Comparison of ENCODE assay signal across 13 cellular contexts in genomic region chr19:21705393-21705792, GRCh38.
DNase-seq lines count a peak whose midpoint lies in the region; ATAC-seq lines count a peak whose summit lies in the region.
"Had no signal": no experiment of that assay in that cellular context is flagged by ENCODE, and none has a peak within 500 bp of the region (broad histone marks: within the 10 kb centered on the region; RNA-seq: fewer than 3 reads in every experiment).

No MANE protein-coding gene starts in this region.

- no peaks in the 10 kb centered on the region for H3K27me3 ChIP-seq in HUES64 (ENCODE audit: insufficient read depth, low read length)
- H3K27me3 ChIP-seq in iPS-20b (ENCODE audit: insufficient read depth, low read length) = no peaks in the 10 kb centered on the region
- H3K27me3 ChIP-seq: BLaER1 treated with 17β-estradiol and CSF1 and Interleukin-3, amounts not matched to agents 10 nM and 100 nM had no signal

- H3K9ac ChIP-seq in ES-I3 (ENCODE audit: low read depth, low read length) (peak overlapping the region; percentile 6; the same call in 1 of the 2 replicates), HUES64 (ENCODE audit: low read depth, low read length) (peak overlapping the region; percentile 59; the same call in 1 of the 2 replicates), iPS-20b (ENCODE audit: low read depth, low read length) (peak overlapping the region; percentile 73; the same call in 1 of the 2 replicates)
- H3K9ac ChIP-seq: BLaER1 treated with 17β-estradiol and CSF1 and Interleukin-3, amounts not matched to agents 10 nM and 100 nM had no signal

- DNase-seq in iPS DF 19.7 (ENCODE audit: low read depth, low spot score) (peak; percentile 76), SW480 (ENCODE audit: low spot score) (no peak), DMS114 treated with DMSO at 0.1 percent for 48 hours (lab: John Stamatoyannopoulos, UW; ENCODE audit: unreplicated experiment) (no peak)
- no peak for DNase-seq in activated CD4-positive, alpha-beta T cell treated with anti-CD3 and anti-CD28 coated beads for 1 hour
- DNase-seq: 8988T; ACHN; CD4-positive, CD25-positive, alpha-beta regulatory T cell; DND-41 had no signal

- H3K4me1 ChIP-seq in ES-I3 (ENCODE audit: insufficient read depth, low read length) (peaks cover 7% of the 10 kb centered on the region; the same call in 1 of the 2 replicates), HUES64 (ENCODE audit: insufficient read depth, low read length) (peaks cover 11% of the 10 kb centered on the region), iPS-20b (ENCODE audit: insufficient read depth, low read length) (peaks cover 16% of the 10 kb centered on the region; the same call in 1 of the 2 replicates)
- H3K4me1 ChIP-seq: BLaER1 treated with 17β-estradiol and CSF1 and Interleukin-3, amounts not matched to agents 10 nM and 100 nM had no signal

- no peak for ATAC-seq in HG03280 (IDR thresholded peaks at IDR 0.05; ENCODE audit: unreplicated experiment)

- 83% methylated on average over 1 of the region's 1 CpG for WGBS in HUES64

- peak overlapping the region; percentile 40; the same call in 1 of the 2 replicates for H3K4me3 ChIP-seq in HUES64 (ENCODE audit: low read length)
- peak overlapping the region; percentile 64; the same call in 1 of the 2 replicates for H3K4me3 ChIP-seq in iPS-20b (ENCODE audit: low read length)
- H3K4me3 ChIP-seq: BLaER1 treated with 17β-estradiol and CSF1 and Interleukin-3, amounts not matched to agents 10 nM and 100 nM had no signal

- H3K36me3 ChIP-seq in ES-I3 (ENCODE audit: insufficient read depth, low read length) (no peaks in the 10 kb centered on the region), HUES64 (ENCODE audit: insufficient read depth, low read length) (no peaks in the 10 kb centered on the region), iPS-20b (ENCODE audit: insufficient read depth, low read depth, low read length) (no peaks in the 10 kb centered on the region)
- H3K36me3 ChIP-seq: BLaER1 treated with 17β-estradiol and CSF1 and Interleukin-3, amounts not matched to agents 10 nM and 100 nM had no signal

- peaks cover 2% of the 10 kb centered on the region; the same call in 1 of the 2 replicates for H3K9me3 ChIP-seq in ES-I3 (ENCODE audit: control insufficient read depth, insufficient read depth, low read length)
- peaks cover 21% of the 10 kb centered on the region; the same call in 1 of the 2 replicates for H3K9me3 ChIP-seq in HUES64 (ENCODE audit: insufficient read depth, low read depth, low read length)
- peaks cover 13% of the 10 kb centered on the region for H3K9me3 ChIP-seq in iPS-20b (ENCODE audit: insufficient read depth, low read depth, low read length)

- peak overlapping the region; percentile 97; the same call in 1 of the 2 replicates for H3K27ac ChIP-seq in HUES64 (ENCODE audit: low read depth, low read length)
- peak overlapping the region; percentile 95 for H3K27ac ChIP-seq in iPS-20b (ENCODE audit: low read length)
- H3K27ac ChIP-seq: BLaER1 treated with 17β-estradiol and CSF1 and Interleukin-3, amounts not matched to agents 10 nM and 100 nM had no signal

Comparison
In these comparisons a context has a peak if more than half of its experiments do, and no peak if none do; other contexts are left out.
1. H3K9ac ChIP-seq: peak in every context shown above with its lines; median percentile 73 in iPS-20b; 59 in HUES64; 6 in ES-I3.